In the genomic region with DNA sequence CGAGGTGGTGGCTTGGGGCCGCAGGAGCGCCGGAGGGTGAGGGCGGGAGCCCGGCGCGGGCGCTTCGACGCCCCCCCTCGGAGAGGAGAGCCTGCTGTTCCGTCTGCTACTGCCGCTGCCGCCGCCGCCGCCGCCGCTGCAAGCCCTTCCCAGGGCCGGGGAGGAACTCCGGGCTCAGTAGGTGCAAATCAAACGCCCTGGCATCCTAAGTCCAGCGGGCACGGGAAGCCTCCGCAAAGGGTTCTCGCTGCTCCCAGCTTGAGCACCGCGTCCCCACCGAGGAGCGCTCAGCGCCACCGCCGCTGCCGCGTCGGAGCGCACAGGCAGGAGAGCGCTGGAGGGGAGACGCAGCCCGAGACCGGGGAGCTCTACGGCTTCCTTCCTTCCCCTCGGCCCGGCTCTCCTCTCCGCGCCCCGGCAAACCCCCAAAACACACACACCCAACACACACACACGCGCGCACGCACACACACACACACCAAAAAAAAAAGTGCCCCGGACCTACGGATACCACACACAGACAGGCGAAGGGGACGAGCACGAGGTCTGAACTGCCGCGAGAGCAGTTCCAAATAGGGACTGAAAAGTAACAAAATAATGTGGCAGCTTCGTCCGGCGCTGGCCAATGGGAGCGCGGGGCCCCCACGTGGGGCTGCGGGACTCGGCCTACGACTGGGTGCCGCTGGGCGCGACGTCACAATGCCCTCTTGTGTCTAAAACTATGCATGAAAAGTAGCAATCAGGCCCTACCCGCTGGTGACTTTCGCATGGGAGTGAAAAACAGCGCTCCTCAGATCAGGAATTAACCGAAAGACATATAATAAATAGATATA, we compare ENCODE assay signal across 8 cellular contexts. TPM values are rescaled to one million over a fixed set of nuclear protein-coding genes. Genes with fewer than 3 reads are reported as not detected.
DNase-seq lines count a peak whose midpoint lies in the region; ATAC-seq and TF ChIP-seq lines count a peak whose summit lies in the region.

A gene (minus strand): TSS at position 581 of the 833 bp plus-strand sequence. CDS start 1,119 bp downstream, outside the sequence.

- H3K27me3 ChIP-seq in parathyroid adenoma (ENCODE audit: control insufficient read depth, insufficient read depth, low read length) (no peaks in the 10 kb centered on the region), transverse colon (no peaks in the 10 kb centered on the region)

- peak within 1 kb of the TSS; percentile 67 for H2AFZ ChIP-seq in parathyroid adenoma

- peaks cover 18% of the 10 kb centered on the region for H3K27me3 Mint-ChIP-seq in activated naive CD8-positive, alpha-beta T cell treated with anti-CD3 and anti-CD28 coated beads, Interleukin-2, amount 50 U/mL, for 24 hours

- ATAC-seq in HG02678 (IDR thresholded peaks at IDR 0.05; ENCODE audit: unreplicated experiment) (peak; percentile 59), Right ventricle myocardium superior (ENCODE audit: poor library complexity) (peak; percentile 71)
- ATAC-seq in activated naive CD8-positive, alpha-beta T cell treated with anti-CD3 and anti-CD28 coated beads, Interleukin-2, amount 50 U/mL, for 24 hours: peak; percentile 74

- H3K4me3 ChIP-seq in GM12865 (ENCODE audit: low read depth, low read length): peak within 1 kb of the TSS; percentile 92
- peak within 1 kb of the TSS; percentile 91 for H3K4me3 ChIP-seq in parathyroid adenoma (ENCODE audit: low read depth, low read length)
- peak within 1 kb of the TSS; percentile 86 to 94 (median 88) for H3K4me3 ChIP-seq in transverse colon

- peak within 1 kb of the TSS; percentile 96 for H3K27ac Mint-ChIP-seq in activated naive CD8-positive, alpha-beta T cell treated with anti-CD3 and anti-CD28 coated beads, Interleukin-2, amount 50 U/mL, for 24 hours

- no peak for TF ChIP-seq CTCF in GM12865 (IDR thresholded peaks at IDR 0.05; ENCODE audit: insufficient read depth, low read depth, low read length, missing control alignments)
- TF ChIP-seq CTCF in parathyroid adenoma (IDR thresholded peaks at IDR 0.05): peak; percentile 38
- peak in 4 of 5 experiments; percentile 13 to 42 (median 38) for TF ChIP-seq CTCF in transverse colon (IDR thresholded peaks at IDR 0.05)

- H3K4me2 ChIP-seq in parathyroid adenoma (ENCODE audit: low read length): peak within 1 kb of the TSS; percentile 89

- H3K36me3 Mint-ChIP-seq in activated naive CD8-positive, alpha-beta T cell treated with anti-CD3 and anti-CD28 coated beads, Interleukin-2, amount 50 U/mL, for 24 hours (ENCODE audit: low read depth): peaks cover 25% of the 10 kb centered on the region

- in situ Hi-C loops in transverse colon (cut with MboI; ENCODE audit: low pct_ligation_motif_present in 1 of 4, low pct_unique_long_range_greater_than_20kb in 1 of 4, low sequenced_read_pairs in 3 of 4): no loop called here

- H3K4me1 Mint-ChIP-seq in activated naive CD8-positive, alpha-beta T cell treated with anti-CD3 and anti-CD28 coated beads, Interleukin-2, amount 50 U/mL, for 24 hours: peaks cover 56% of the 10 kb centered on the region

- peak within 1 kb of the TSS; percentile 95 for H3K4me3 Mint-ChIP-seq in activated naive CD8-positive, alpha-beta T cell treated with anti-CD3 and anti-CD28 coated beads, Interleukin-2, amount 50 U/mL, for 24 hours

- H3K9me3 ChIP-seq in parathyroid adenoma (ENCODE audit: control insufficient read depth, low read length) (no peaks in the 10 kb centered on the region), transverse colon (no peaks in the 10 kb centered on the region)

- no peaks in the 10 kb centered on the region for H3K9me3 Mint-ChIP-seq in activated naive CD8-positive, alpha-beta T cell treated with anti-CD3 and anti-CD28 coated beads, Interleukin-2, amount 50 U/mL, for 24 hours

- DNase-seq in GM12865 (ENCODE audit: low read depth): peak; percentile 99
- peak; percentile 76 for DNase-seq in NCI-H128 (lab: John Stamatoyannopoulos, UW; ENCODE audit: unreplicated experiment)
- peak; percentile 93 to 99 for DNase-seq in SW 1271 (lab: John Stamatoyannopoulos, UW)
- DNase-seq in activated naive CD8-positive, alpha-beta T cell treated with anti-CD3 and anti-CD28 coated beads, Interleukin-2, amount 50 U/mL, for 24 hours: peak; percentile 98
- DNase-seq in Right ventricle myocardium superior: peak; percentile 100
- DNase-seq in transverse colon: peak; percentile 99

- H3K27ac ChIP-seq in parathyroid adenoma (peak within 1 kb of the TSS; percentile 77), transverse colon (peak within 1 kb of the TSS; percentile 95 to 97 (median 96))

- no peaks in the 10 kb centered on the region for H3K36me3 ChIP-seq in parathyroid adenoma (ENCODE audit: control insufficient read depth, insufficient read depth, low read length)
- H3K36me3 ChIP-seq in transverse colon: no peaks in the 10 kb centered on the region

- intact Hi-C loops in Right ventricle myocardium superior (cut with DNase I) (no loop called here), transverse colon (cut with DNase I; ENCODE audit: low total_unique reads) (loop anchor here (5.0 to 10.0 kb wide), 2 partner anchors 167 to 225 kb away; no protein-coding TSS in a partner anchor)

- H3K9ac ChIP-seq in parathyroid adenoma: no peak within 1 kb of the TSS

- TF ChIP-seq POLR2A in transverse colon (IDR thresholded peaks at IDR 0.05): peak; percentile 99

- TF ChIP-seq EP300 in transverse colon (IDR thresholded peaks at IDR 0.05; ENCODE audit: low read depth): no peak

- no peaks in the 10 kb centered on the region for H3K79me2 ChIP-seq in parathyroid adenoma

- 0% methylated on average over 13 to 52 of the region's 76 CpGs for WGBS in transverse colon (ENCODE audit: low coverage in 1 of 2), 2 donors

- H3K4me1 ChIP-seq in parathyroid adenoma: peaks cover 18% of the 10 kb centered on the region
- peaks cover 27 to 66% (median 62%) of the 10 kb centered on the region in 4 donors for H3K4me1 ChIP-seq in transverse colon

RNA-seq across cellular contexts. Expression of the gene that starts here (rescaled TPM):
- total RNA-seq in Right ventricle myocardium superior (13.4 TPM), transverse colon (100 to 1,000 TPM in 2 of 4 donors, 10 to 100 TPM in 2; 49.8 to 223 (median 114) TPM)

Comparison
In these comparisons a context has a peak if more than half of its experiments do, and no peak if none do; other contexts are left out.
1. Peak in every context shown above with its lines: DNase-seq, ATAC-seq, H3K4me3 ChIP-seq and H3K27ac ChIP-seq.